14 cellular contexts compared by ENCODE assay signal in the genomic region with DNA sequence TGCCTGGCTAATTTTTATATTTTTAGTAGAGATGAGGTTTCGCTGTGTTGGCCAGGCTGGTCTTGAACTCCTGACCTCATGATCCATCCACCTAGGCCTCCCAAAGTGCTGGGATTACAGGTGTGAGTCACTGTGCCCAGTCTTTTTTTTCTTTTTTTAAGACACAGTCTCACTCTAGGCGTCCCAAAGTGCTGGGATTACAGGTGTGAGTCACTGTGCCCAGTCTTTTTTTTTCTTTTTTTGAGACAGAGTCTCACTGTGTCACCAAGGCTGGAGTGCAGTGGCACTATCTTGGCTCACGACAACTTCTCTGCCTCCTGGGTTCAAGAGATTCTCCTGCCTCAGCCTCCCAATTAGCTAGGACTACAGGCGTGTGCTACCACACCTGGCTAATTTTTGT. TPM values are rescaled to one million over a fixed set of nuclear protein-coding genes. Genes with fewer than 3 reads are reported as not detected.
"Had no signal": no experiment of that assay in that cellular context is flagged by ENCODE, and none has a peak within 500 bp of the region (broad histone marks: within the 10 kb centered on the region; RNA-seq: fewer than 3 reads in every experiment).

No MANE protein-coding gene starts in this region.

RNA-seq across cellular contexts. Expression of a gene that starts 37.1 kb away (rescaled TPM):
- total RNA-seq: subcutaneous adipose tissue, suprapubic skin, thoracic aorta, thyroid gland, tibial nerve, transverse colon, upper lobe of right lung, vagina had no signal
- polyA plus RNA-seq: stomach, urinary bladder had no signal

RNA-seq across cellular contexts. Expression of a gene that starts 58.1 kb away (rescaled TPM):
- total RNA-seq: stomach, subcutaneous adipose tissue, suprapubic skin, temporal lobe, thoracic aorta, thyroid gland, tibial nerve, transverse colon, upper lobe of left lung, upper lobe of right lung, ureter, urinary bladder, uterus, vagina had no signal
- polyA plus RNA-seq: stomach, urinary bladder had no signal
